In genomic region chr3:107271787-107272387, GRCh38 we compare ENCODE assay signal across 8 cellular contexts.
A peak's percentile ranks its signal among the peaks of the same experiment; 100 is the strongest.
DNase-seq lines count a peak whose midpoint lies in the region; ATAC-seq, FAIRE-seq and TF ChIP-seq lines count a peak whose summit lies in the region.

No MANE protein-coding gene starts in this region.

- H3K4me3 ChIP-seq in endothelial cell of umbilical vein (replicated peaks in 1 of 3; ENCODE audit: insufficient read depth in 1 of 3, low read depth in 1 of 3, low read length in 3 of 3): no peak overlapping the region
- no peak overlapping the region for H3K4me3 ChIP-seq in naive thymus-derived CD4-positive, alpha-beta T cell (ENCODE audit: low read length)

- intact Hi-C loops in Calu3 (cut with micrococcal nuclease; ENCODE audit: unreplicated experiment) (loop anchor here (2.0 to 10.0 kb wide), 2 partner anchors 149 to 253 kb away; partner anchors contain the start of gene BBX), endothelial cell of umbilical vein (cut with micrococcal nuclease) (loop anchor here (1.0 to 5.0 kb wide), 3 partner anchors 149 to 250 kb away; partner anchors contain the start of gene BBX)
- intact Hi-C loops in naive thymus-derived CD4-positive, alpha-beta T cell (cut with micrococcal nuclease): loop anchor here (1.0 to 5.0 kb wide), 7 partner anchors 35 to 469 kb away; no protein-coding TSS in a partner anchor

- no peaks in the 10 kb centered on the region for H3K9me1 ChIP-seq in endothelial cell of umbilical vein (replicated peaks; ENCODE audit: control insufficient read depth, extremely low read depth, insufficient read depth, low read length)

- H3K27me3 ChIP-seq in endothelial cell of umbilical vein (ENCODE audit: control insufficient read depth in 2 of 2, insufficient read depth in 2 of 2, low read length in 2 of 2): peaks cover 4 to 23% of the 10 kb centered on the region in 2 experiments
- peaks cover 0 to 3% of the 10 kb centered on the region in 2 donors for H3K27me3 ChIP-seq in naive thymus-derived CD4-positive, alpha-beta T cell (ENCODE audit: control insufficient read depth in 2 of 2, insufficient read depth in 2 of 2, low read length in 2 of 2)

- H3K36me3 Mint-ChIP-seq in Calu3 (ENCODE audit: insufficient read depth, unreplicated experiment): no peaks in the 10 kb centered on the region
- no peaks in the 10 kb centered on the region for H3K36me3 Mint-ChIP-seq in naive thymus-derived CD4-positive, alpha-beta T cell

- CTCF ChIA-PET in Calu3 (lab: Charles Lee): interaction anchor here (1.2 to 3.0 kb wide), 4 partner anchors 149 to 327 kb away, joined by 3 to 24 read pairs (median 13); no protein-coding TSS in a partner anchor
- CTCF ChIA-PET in endothelial cell of umbilical vein (lab: Charles Lee): interaction anchor here (0.6 to 5.4 kb wide), 36 partner anchors 9 to 1206 kb away, joined by 3 to 96 read pairs (median 4); no protein-coding TSS in a partner anchor
- CTCF ChIA-PET in naive thymus-derived CD4-positive, alpha-beta T cell (lab: Charles Lee): interaction anchor here (0.6 to 1.6 kb wide), 16 partner anchors 10 to 1578 kb away, joined by 3 to 7 read pairs (median 4); no protein-coding TSS in a partner anchor

- POLR2A ChIA-PET in endothelial cell of umbilical vein (lab: Charles Lee): interaction anchor here (0.9 kb wide), 1 partner anchor 143 kb away, joined by 3 read pairs; no protein-coding TSS in a partner anchor
- POLR2A ChIA-PET in naive thymus-derived CD4-positive, alpha-beta T cell (lab: Charles Lee): interaction anchor here (0.6 kb wide), 1 partner anchor 33 kb away, joined by 6 read pairs; no protein-coding TSS in a partner anchor

- H3K27ac Mint-ChIP-seq in Calu3 (ENCODE audit: unreplicated experiment): no peak overlapping the region
- no peak overlapping the region for H3K27ac Mint-ChIP-seq in naive thymus-derived CD4-positive, alpha-beta T cell

- dilution Hi-C loops in endothelial cell of umbilical vein (cut with MboI; ENCODE audit: extremely low pct_ligation_motif_present, low sequenced_read_pairs): no loop called here

- peaks cover 8% of the 10 kb centered on the region for H3K4me1 Mint-ChIP-seq in Calu3 (ENCODE audit: low read depth, unreplicated experiment)
- peaks cover 0 to 2% (median 0%) of the 10 kb centered on the region in 7 donors for H3K4me1 Mint-ChIP-seq in naive thymus-derived CD4-positive, alpha-beta T cell

- no peaks in the 10 kb centered on the region for H3K27me3 Mint-ChIP-seq in Calu3 (ENCODE audit: unreplicated experiment)
- H3K27me3 Mint-ChIP-seq in naive thymus-derived CD4-positive, alpha-beta T cell: peaks cover 6 to 42% (median 25%) of the 10 kb centered on the region in 5 donors

- TF ChIP-seq CTCF in Calu3 (IDR thresholded peaks at IDR 0.05; ENCODE audit: unreplicated experiment) (peak; percentile 62), endothelial cell of umbilical vein (IDR thresholded peaks at IDR 0.05; ENCODE audit: extremely low read depth in 1 of 2, insufficient read depth in 1 of 2, low read depth in 1 of 2, low read length in 2 of 2) (peak; percentile 30 to 33)

- no peaks in the 10 kb centered on the region for H3K36me3 ChIP-seq in endothelial cell of umbilical vein (ENCODE audit: control insufficient read depth in 2 of 2, extremely low read depth in 1 of 2, insufficient read depth in 2 of 2, low read length in 2 of 2)
- H3K36me3 ChIP-seq in naive thymus-derived CD4-positive, alpha-beta T cell (ENCODE audit: control insufficient read depth in 2 of 3, insufficient read depth in 3 of 3, low read length in 3 of 3): no peaks in the 10 kb centered on the region

- BruUV-seq in Calu3 (replicated peaks; lab: Mats Ljungman, UMichigan): no TSS peak
- no TSS peak for BruUV-seq in endothelial cell of umbilical vein (replicated peaks; lab: Mats Ljungman, UMichigan)

- no peaks in the 10 kb centered on the region for H4K20me1 ChIP-seq in endothelial cell of umbilical vein (replicated peaks; ENCODE audit: control insufficient read depth, extremely low read depth, insufficient read depth, low read length)

- no peak for TF ChIP-seq POLR2A in endothelial cell of umbilical vein (IDR thresholded peaks at IDR 0.05; ENCODE audit: low read depth, low read length)

- no peak for DNase-seq in Calu3
- peak; percentile 41 for DNase-seq in KBM-7
- DNase-seq in RKO (ENCODE audit: low spot score): peak; percentile 84
- peak; percentile 36 for DNase-seq in endothelial cell of umbilical vein (ENCODE audit: low read depth, low spot score)
- peak in 6 of 9 donors; percentile 1 to 43 (median 20) for DNase-seq in naive thymus-derived CD4-positive, alpha-beta T cell
- no peak for DNase-seq in NCI-H128 (lab: John Stamatoyannopoulos, UW; ENCODE audit: unreplicated experiment)
- no peak for DNase-seq in GOT3 (lab: John Stamatoyannopoulos, UW)

- no peak overlapping the region for H2AFZ ChIP-seq in endothelial cell of umbilical vein (ENCODE audit: low read depth, low read length)

- in situ Hi-C loops in KBM-7 (cut with MboI; ENCODE audit: low pct_unique_long_range_greater_than_20kb, low sequenced_read_pairs): no loop called here

- no peaks in the 10 kb centered on the region for H3K79me2 ChIP-seq in endothelial cell of umbilical vein (ENCODE audit: control insufficient read depth, insufficient read depth, low read length)

- no peak overlapping the region for H3K9ac ChIP-seq in endothelial cell of umbilical vein (replicated peaks; ENCODE audit: extremely low read depth, insufficient read depth, low read length)

- no peak for FAIRE-seq in endothelial cell of umbilical vein (lab: Jason Lieb, UNC)

- ATAC-seq in GM19463 (IDR thresholded peaks at IDR 0.05; ENCODE audit: unreplicated experiment): peak; percentile 73
- ATAC-seq in naive thymus-derived CD4-positive, alpha-beta T cell: peak; percentile 64

- H3K4me3 Mint-ChIP-seq in Calu3 (ENCODE audit: low read depth, unreplicated experiment): no peak overlapping the region
- H3K4me3 Mint-ChIP-seq in naive thymus-derived CD4-positive, alpha-beta T cell: no peak overlapping the region

- H3K4me2 ChIP-seq in endothelial cell of umbilical vein (ENCODE audit: insufficient read depth, low read length): no peak overlapping the region

- H3K27ac ChIP-seq in endothelial cell of umbilical vein (ENCODE audit: insufficient read depth, low read depth, low read length): no peak overlapping the region
- no peak overlapping the region for H3K27ac ChIP-seq in naive thymus-derived CD4-positive, alpha-beta T cell (ENCODE audit: low read depth, low read length)

- no peaks in the 10 kb centered on the region for H3K9me3 Mint-ChIP-seq in Calu3 (ENCODE audit: low read depth, unreplicated experiment)
- no peaks in the 10 kb centered on the region for H3K9me3 Mint-ChIP-seq in naive thymus-derived CD4-positive, alpha-beta T cell

- H3K4me1 ChIP-seq in endothelial cell of umbilical vein (ENCODE audit: control insufficient read depth, extremely low read depth, insufficient read depth, low read length): no peaks in the 10 kb centered on the region
- no peaks in the 10 kb centered on the region for H3K4me1 ChIP-seq in naive thymus-derived CD4-positive, alpha-beta T cell (ENCODE audit: control insufficient read depth in 2 of 2, insufficient read depth in 2 of 2, low read length in 2 of 2)

- no peaks in the 10 kb centered on the region for H3K9me3 ChIP-seq in endothelial cell of umbilical vein (replicated peaks; ENCODE audit: control insufficient read depth, insufficient read depth, low read length)
- H3K9me3 ChIP-seq in naive thymus-derived CD4-positive, alpha-beta T cell (ENCODE audit: control insufficient read depth in 2 of 3, low read length in 3 of 3): no peaks in the 10 kb centered on the region

TF ChIP-seq in endothelial cell of umbilical vein, 7 proteins besides CTCF, POLR2A, EP300 and RAD21:
- no peak for TF ChIP-seq POLR2AphosphoS5 (IDR thresholded peaks at IDR 0.05; ENCODE audit: insufficient read depth, low read depth, low read length)
- no peak for TF ChIP-seq FOS (IDR thresholded peaks at IDR 0.05; ENCODE audit: borderline replicate concordance, insufficient read depth, low read length)

Comparison
In these comparisons a context has a peak if more than half of its experiments do, and no peak if none do; other contexts are left out.
1. DNase-seq: peak in KBM-7 (single experiment), RKO (single experiment), endothelial cell of umbilical vein (single experiment) and naive thymus-derived CD4-positive, alpha-beta T cell (6 of 9); none in Calu3 (single experiment), NCI-H128 (single experiment) and GOT3 (single experiment).